12 cellular contexts compared by ENCODE assay signal in the genomic region with DNA sequence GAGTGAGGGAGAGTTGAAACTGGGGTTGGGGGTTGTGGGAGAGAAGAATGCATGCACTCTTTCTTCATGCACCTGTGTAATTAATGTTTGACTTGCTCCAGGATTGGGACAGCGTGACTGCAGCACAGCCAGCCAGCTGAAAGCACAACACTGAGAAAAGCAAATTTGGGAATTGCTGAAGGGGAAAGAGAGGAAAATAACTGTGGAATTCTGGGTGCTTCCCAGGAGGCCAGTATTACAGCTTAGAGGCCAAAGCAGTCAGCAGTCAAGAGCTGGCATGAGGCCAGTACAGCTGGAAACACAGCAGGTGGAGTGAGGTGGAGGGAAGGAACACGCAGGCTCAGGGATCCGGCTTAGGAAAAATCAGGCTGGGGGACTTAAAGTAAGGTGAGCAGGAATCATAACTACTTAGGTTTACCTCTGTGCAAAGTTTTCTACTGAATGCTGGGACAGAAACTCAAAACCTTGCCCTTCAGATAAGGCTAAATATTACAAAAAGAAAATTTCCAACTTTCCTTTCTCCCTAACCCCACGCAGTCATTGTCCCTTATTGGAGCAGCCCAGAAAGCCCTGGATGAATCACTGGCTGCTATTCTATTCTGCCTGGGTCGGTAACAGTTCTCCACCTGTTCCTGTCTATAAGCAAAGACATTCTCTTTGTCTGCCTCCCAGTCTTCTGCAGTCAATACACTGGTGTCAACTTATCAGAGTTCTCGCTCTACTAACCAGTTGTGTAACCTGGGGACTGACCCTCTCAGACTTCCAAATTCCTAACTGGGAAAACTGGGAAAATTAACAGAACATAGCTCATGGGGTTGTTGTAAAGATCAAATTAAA.
A peak's percentile ranks its signal among the peaks of the same experiment; 100 is the strongest.
DNase-seq lines count a peak whose midpoint lies in the region; TF ChIP-seq lines count a peak whose summit lies in the region.
"Had no signal": no experiment of that assay in that cellular context is flagged by ENCODE, and none has a peak within 500 bp of the region (broad histone marks: within the 10 kb centered on the region; RNA-seq: fewer than 3 reads in every experiment).

No MANE protein-coding gene starts in this region.

- H2BK20ac ChIP-seq in H9 (ENCODE audit: low read depth, low read length, poor library complexity, severe bottlenecking), result no peak overlapping the region

- no CpG with 5 or more reads among the region's 6 CpGs for WGBS in H9 (ENCODE audit: extremely low coverage, insufficient read length, low lambda C conversion rate)
- 45% methylated on average over 6 of the region's 6 CpGs for WGBS in prostate gland

- no peak overlapping the region for H3K14ac ChIP-seq in H9 (ENCODE audit: insufficient read depth, low read length)

- H3K4me1 Mint-ChIP-seq in H9, result peaks cover 13 to 19% of the 10 kb centered on the region in 2 experiments

- no peak overlapping the region for H3K4me3 ChIP-seq in fibroblast of the aortic adventitia (ENCODE audit: low read depth, low read length)
- no peak overlapping the region for H3K4me3 ChIP-seq in prostate gland
- H3K4me3 ChIP-seq: vagina had no signal

- H3K23ac ChIP-seq in H9 (ENCODE audit: insufficient read length, low read depth, low read length), result no peak overlapping the region

- H3K4me3 Mint-ChIP-seq in H9, result no peak overlapping the region
- H3K4me3 Mint-ChIP-seq: natural killer cell treated with Interleukin-12 subunit alpha and Interleukin-12 subunit beta and Interleukin-15 and Interleukin-18, amount 100 ng/mL, for 72 hours had no signal

- DNase-seq in H9 (no peak), NCI-H524 (lab: John Stamatoyannopoulos, UW) (peak; percentile 87 to 90), fibroblast of the aortic adventitia (ENCODE audit: low read depth) (peak; percentile 30), prostate gland (ENCODE audit: low spot score) (peak; percentile 32), GOT3 (lab: John Stamatoyannopoulos, UW) (no peak), HCEC 1CT (no peak), midbrain (lab: John Stamatoyannopoulos, UW) (no peak), activated gamma-delta T cell (lab: John Stamatoyannopoulos, UW) (no peak)
- DNase-seq: amniotic stem cell, foreskin fibroblast had no signal

- H4K8ac ChIP-seq in H9 (replicated peaks; ENCODE audit: insufficient read length, low read depth, low read length), result no peak overlapping the region

- no peaks in the 10 kb centered on the region for H3K27me3 Mint-ChIP-seq in H9 (ENCODE audit: low read depth)
- H3K27me3 Mint-ChIP-seq: natural killer cell treated with Interleukin-12 subunit alpha and Interleukin-12 subunit beta and Interleukin-15 and Interleukin-18, amount 100 ng/mL, for 72 hours had no signal

- H2AK5ac ChIP-seq in H9 (ENCODE audit: insufficient read length, low read length), result no peak overlapping the region

- H3K27ac Mint-ChIP-seq in H9, result peak overlapping the region in 2 of 3 experiments; percentile 36 to 53; a peak in 2 of 7 replicates
- H3K27ac Mint-ChIP-seq: natural killer cell treated with Interleukin-12 subunit alpha and Interleukin-12 subunit beta and Interleukin-15 and Interleukin-18, amount 100 ng/mL, for 72 hours had no signal

- H3K4ac ChIP-seq in H9 (ENCODE audit: low read depth, low read length), result no peak overlapping the region

- H2AFZ ChIP-seq in H9 (ENCODE audit: low read length), result no peak overlapping the region

- no peaks in the 10 kb centered on the region for H3K23me2 ChIP-seq in H9 (ENCODE audit: insufficient read length, low read depth, low read length, poor library complexity, severe bottlenecking)

- H3K27ac ChIP-seq in H9 (ENCODE audit: insufficient read length, low read depth, low read length) (no peak overlapping the region), prostate gland (no peak overlapping the region)
- H3K27ac ChIP-seq: vagina had no signal

- H3K79me2 ChIP-seq in H9 (ENCODE audit: insufficient read depth, low read length), result no peaks in the 10 kb centered on the region; the same call in 1 of the 2 replicates

- no peak overlapping the region for H3K56ac ChIP-seq in H9 (ENCODE audit: insufficient read length, low read depth, low read length)

- no peak overlapping the region for H4K91ac ChIP-seq in H9 (ENCODE audit: insufficient read length, low read depth, low read length)

- peaks cover 0 to 3% (median 2%) of the 10 kb centered on the region in 3 experiments; a peak in 3 of 7 replicates for H3K36me3 Mint-ChIP-seq in H9 (ENCODE audit: insufficient read depth in 1 of 3, low read depth in 3 of 3)
- H3K36me3 Mint-ChIP-seq: natural killer cell treated with Interleukin-12 subunit alpha and Interleukin-12 subunit beta and Interleukin-15 and Interleukin-18, amount 100 ng/mL, for 72 hours had no signal

- H3K9ac ChIP-seq in H9 (ENCODE audit: extremely low read depth, insufficient read length, low read length), result no peak overlapping the region

- H3T11ph ChIP-seq in H9 (ENCODE audit: low read length), result no peak overlapping the region

- H3K9me3 ChIP-seq in H9 (ENCODE audit: control insufficient read depth, low read depth, low read length) (no peaks in the 10 kb centered on the region), prostate gland (no peaks in the 10 kb centered on the region)
- H3K9me3 ChIP-seq: vagina had no signal

- H4K5ac ChIP-seq in H9 (ENCODE audit: insufficient read length, low read depth, low read length), result no peak overlapping the region

- H3K27me3 ChIP-seq in H9 (ENCODE audit: insufficient read depth, low read length) (no peaks in the 10 kb centered on the region), prostate gland (replicated peaks; ENCODE audit: insufficient read depth) (no peaks in the 10 kb centered on the region)
- H3K27me3 ChIP-seq: vagina had no signal

- H2BK12ac ChIP-seq in H9 (ENCODE audit: insufficient read length, low read depth, low read length), result no peak overlapping the region

- intact Hi-C loops in prostate gland (cut with DNase I), result no loop called here

- no peak overlapping the region for H3K4me2 ChIP-seq in H9 (ENCODE audit: insufficient read depth, insufficient read length, low read length)

- no peak overlapping the region for H2BK15ac ChIP-seq in H9 (ENCODE audit: low read depth, low read length)

- no peak for TF ChIP-seq CTCF in H9 (conservative IDR thresholded peaks at IDR 0.05)
- no peak for TF ChIP-seq CTCF in fibroblast of the aortic adventitia (IDR thresholded peaks at IDR 0.05; ENCODE audit: insufficient read depth, low read length)
- no peak for TF ChIP-seq CTCF in prostate gland (IDR thresholded peaks at IDR 0.05)

- peaks cover 10% of the 10 kb centered on the region for H3K79me1 ChIP-seq in H9 (ENCODE audit: insufficient read depth, low read depth, low read length, poor library complexity, severe bottlenecking)

- H3K36me3 ChIP-seq in prostate gland, result no peaks in the 10 kb centered on the region
- H3K36me3 ChIP-seq: vagina had no signal

- no peaks in the 10 kb centered on the region for H3K9me3 Mint-ChIP-seq in H9

- TF ChIP-seq POLR2A in prostate gland (IDR thresholded peaks at IDR 0.05), result no peak

- H2BK120ac ChIP-seq in H9 (ENCODE audit: low read depth, low read length, poor library complexity, severe bottlenecking), result no peak overlapping the region

- 0 out of 2 replicates have a peak, but pooled peaks cover 2% of the 10 kb centered on the region for H3K4me1 ChIP-seq in H9 (ENCODE audit: insufficient read depth, low read length)
- peaks cover 5% of the 10 kb centered on the region for H3K4me1 ChIP-seq in prostate gland (replicated peaks)
- H3K4me1 ChIP-seq: vagina had no signal

- no peaks in the 10 kb centered on the region for H4K20me1 ChIP-seq in H9 (ENCODE audit: control insufficient read depth, insufficient read depth, insufficient read length)

- H2BK5ac ChIP-seq in H9 (ENCODE audit: insufficient read length, low read length), result no peak overlapping the region

- H3K18ac ChIP-seq in H9 (ENCODE audit: insufficient read length, low read depth, low read length), result no peak overlapping the region

Comparison
In these comparisons a context has a peak if more than half of its experiments do, and no peak if none do; other contexts are left out.
1. DNase-seq: peak in NCI-H524 (2 of 2), fibroblast of the aortic adventitia (single experiment) and prostate gland (single experiment); none in H9 (single experiment), GOT3 (single experiment), HCEC 1CT (single experiment), midbrain (single experiment) and activated gamma-delta T cell (single experiment).